In genomic region chr5:777756-778161, GRCh38 we compare ENCODE assay signal across 29 cellular contexts. TPM values are rescaled to one million over a fixed set of nuclear protein-coding genes. Genes with fewer than 3 reads are reported as not detected.
DNase-seq lines count a peak whose midpoint lies in the region; ATAC-seq, FAIRE-seq and TF ChIP-seq lines count a peak whose summit lies in the region.
"Had no signal": no experiment of that assay in that cellular context is flagged by ENCODE, and none has a peak within 500 bp of the region (broad histone marks: within the 10 kb centered on the region; RNA-seq: fewer than 3 reads in every experiment).

No MANE protein-coding gene starts in this region.

- H3K4me3 ChIP-seq in right cardiac atrium (ENCODE audit: low read length) (no peak overlapping the region), RWPE2 (ENCODE audit: severe bottlenecking) (no peak overlapping the region)
- H3K4me3 ChIP-seq in effector memory CD4-positive, alpha-beta T cell (ENCODE audit: insufficient read depth, low read depth, low read length, poor library complexity, severe bottlenecking): no peak overlapping the region
- H3K4me3 ChIP-seq: SK-N-MC had no signal

- TF ChIP-seq CTCF in RWPE2 (IDR thresholded peaks at IDR 0.05; ENCODE audit: poor library complexity, severe bottlenecking): no peak

- WGBS in right cardiac atrium: 94% methylated on average over 36 of the region's 36 CpGs

- ATAC-seq in right cardiac atrium (no peak), Right ventricle myocardium superior (ENCODE audit: poor library complexity) (no peak), RWPE2 (ENCODE audit: low read depth) (no peak)
- ATAC-seq: activated CD8-positive, alpha-beta memory T cell treated with anti-CD3 and anti-CD28 coated beads, Interleukin-2, amount 10 ng/mL, durations not matched to agents 7 days and 5 days had no signal

- H3K27me3 ChIP-seq in right cardiac atrium (ENCODE audit: control insufficient read depth, insufficient read depth) (no peaks in the 10 kb centered on the region), RWPE2 (ENCODE audit: insufficient read depth, poor library complexity, severe bottlenecking) (no peaks in the 10 kb centered on the region)
- H3K27me3 ChIP-seq in effector memory CD4-positive, alpha-beta T cell (replicated peaks; ENCODE audit: control insufficient read depth, insufficient read depth, low read length, poor library complexity, severe bottlenecking): no peaks in the 10 kb centered on the region

- H3K9me3 ChIP-seq in right cardiac atrium (ENCODE audit: control insufficient read depth, low read length): no peaks in the 10 kb centered on the region
- no peaks in the 10 kb centered on the region for H3K9me3 ChIP-seq in RWPE2 (ENCODE audit: severe bottlenecking)
- no peaks in the 10 kb centered on the region for H3K9me3 ChIP-seq in effector memory CD4-positive, alpha-beta T cell (ENCODE audit: control insufficient read depth, low read length)

- H3K4me1 ChIP-seq in right cardiac atrium (ENCODE audit: control insufficient read depth, insufficient read depth, low read length) (no peaks in the 10 kb centered on the region), RWPE2 (ENCODE audit: insufficient read depth, poor library complexity, severe bottlenecking) (no peaks in the 10 kb centered on the region)
- no peaks in the 10 kb centered on the region for H3K4me1 ChIP-seq in effector memory CD4-positive, alpha-beta T cell (ENCODE audit: control insufficient read depth, insufficient read depth, low read length, poor library complexity, severe bottlenecking)

- DNase-seq in right cardiac atrium (peak; percentile 40 to 66 (median 46)), Right ventricle myocardium superior (no peak), RWPE2 (ENCODE audit: low spot score) (peak; percentile 64), mesenteric fat pad (ENCODE audit: low spot score) (peak; percentile 93), urothelium cell line (ENCODE audit: low spot score) (peak; percentile 78), NCI-H1417 treated with DMSO at 0.1 percent for 48 hours (lab: John Stamatoyannopoulos, UW) (no peak)
- DNase-seq in stimulated activated CD8-positive, alpha-beta memory T cell treated with anti-CD3 and anti-CD28 coated beads, Interleukin-4, amount 100 ng/mL, for 48 hours: no peak
- DNase-seq in effector memory CD4-positive, alpha-beta T cell: no peak
- DNase-seq: activated CD4-positive, alpha-beta T cell treated with anti-CD3 and anti-CD28 coated beads, Interleukin-2, amount 10 ng/mL, durations not matched to agents 7 days and 5 days; activated CD8-positive, alpha-beta memory T cell treated with anti-CD3 and anti-CD28 coated beads, Interleukin-2, amount 10 ng/mL, durations not matched to agents 7 days and 5 days; central memory CD4-positive, alpha-beta T cell; dermis blood vessel endothelial cell; glutamatergic neuron; naive B cell; NCI-H1092; NCI-H187 treated with DMSO at 0.1 percent for 48 hours; NCI-H2227 treated with DMSO at 0.1 percent for 48 hours; stimulated activated CD4-positive, alpha-beta T cell treated with anti-CD3 and anti-CD28 coated beads, Interleukin-12 subunit alpha, Interleukin-12 subunit beta, amount 100 ng/mL, for 4 hours had no signal

- no peak for FAIRE-seq in urothelium cell line (lab: Jason Lieb, UNC)
- FAIRE-seq: astrocyte, D721Med, endothelial cell of umbilical vein, GM12892 had no signal

- intact Hi-C loops in right cardiac atrium (cut with DNase I) (loop anchor here in 1 of 4 donors (5.0 kb wide), 1 partner anchor 90 kb away; no protein-coding TSS in a partner anchor), Right ventricle myocardium superior (cut with DNase I) (no loop called here)

- no peak overlapping the region for H3K27ac ChIP-seq in right cardiac atrium (ENCODE audit: low read length)
- no peak overlapping the region for H3K27ac ChIP-seq in RWPE2 (ENCODE audit: poor library complexity, severe bottlenecking)
- H3K27ac ChIP-seq in effector memory CD4-positive, alpha-beta T cell (ENCODE audit: insufficient read depth, low read length, poor library complexity, severe bottlenecking): no peak overlapping the region
- H3K27ac ChIP-seq: C4-2B, SK-N-MC, VCaP had no signal

- H3K36me3 ChIP-seq in RWPE2 (ENCODE audit: low read depth): no peaks in the 10 kb centered on the region
- no peaks in the 10 kb centered on the region for H3K36me3 ChIP-seq in effector memory CD4-positive, alpha-beta T cell (ENCODE audit: control insufficient read depth, insufficient read depth, low read length)

RNA-seq across cellular contexts. Expression of gene ZDHHC11B, which starts 6.8 kb away (rescaled TPM):
- total RNA-seq in right cardiac atrium (10 to 100 TPM; 17.0 to 49.2 (median 24.1) TPM), Right ventricle myocardium superior (18.8 TPM), mesenteric fat pad (6.9 TPM)
- 6.6 TPM for polyA plus RNA-seq in right cardiac atrium
- total RNA-seq: activated T-helper 1 cell treated with anti-CD3 and anti-CD28 coated beads, Interleukin-12 subunit alpha, Interleukin-12 subunit beta, Interleukin-2, Interleukin-4 antibody, amounts not matched to agents 30 ng/mL and 10 ng/mL and 1 ng/mL, durations not matched to agents 14 hours and 24 hours and 36 hours; endothelial cell of umbilical vein; osteocyte; RPMI7951 had no signal
- polyA plus RNA-seq: AG04450, endothelial cell of umbilical vein had no signal

Comparison
In these comparisons a context has a peak if more than half of its experiments do, and no peak if none do; other contexts are left out.
1. DNase-seq: peak in right cardiac atrium (3 of 3), RWPE2 (single experiment), mesenteric fat pad (single experiment) and urothelium cell line (single experiment); none in Right ventricle myocardium superior (single experiment), stimulated activated CD8-positive, alpha-beta memory T cell treated with anti-CD3 and anti-CD28 coated beads, Interleukin-4, amount 100 ng/mL, for 48 hours (single experiment), NCI-H1417 treated with DMSO at 0.1 percent for 48 hours (single experiment) and effector memory CD4-positive, alpha-beta T cell (0 of 3).